16 cellular contexts compared by ENCODE assay signal in genomic region chr2:126307740-126308139, GRCh38.
"Had no signal": no experiment of that assay in that cellular context is flagged by ENCODE, and none has a peak within 500 bp of the region (broad histone marks: within the 10 kb centered on the region; RNA-seq: fewer than 3 reads in every experiment).

No MANE protein-coding gene starts in this region.

- H3K4me3 ChIP-seq: adrenal gland, breast epithelium, left lung, thoracic aorta, upper lobe of left lung had no signal

- H3K27me3 ChIP-seq: adrenal gland, breast epithelium, left lung, upper lobe of left lung had no signal

- ATAC-seq: left lung; naive thymus-derived CD8-positive, alpha-beta T cell had no signal

- H3K9me3 ChIP-seq: adrenal gland, breast epithelium, left lung, thoracic aorta, upper lobe of left lung had no signal

- FAIRE-seq: endothelial cell of umbilical vein had no signal

- H3K4me1 ChIP-seq: adrenal gland, breast epithelium, left lung, upper lobe of left lung had no signal

- H3K27ac ChIP-seq: adrenal gland, breast epithelium, left lung, thoracic aorta, upper lobe of left lung had no signal

- H3K36me3 ChIP-seq: adrenal gland, breast epithelium, left lung, thoracic aorta, upper lobe of left lung had no signal

- DNase-seq: activated gamma-delta T cell treated with Interleukin-2 at 50 U/mL for 16 hours; activated T-cell treated with anti-CD3 and anti-CD28 coated beads, Interleukin-2, amount 50 U/mL, for 1 hour; adrenal gland; effector memory CD4-positive, alpha-beta T cell; hippocampal formation; kidney glomerular epithelial cell; left lung; naive thymus-derived CD8-positive, alpha-beta T cell; retina; stimulated activated CD4-positive, alpha-beta T cell treated with anti-CD3 and anti-CD28 coated beads, Interleukin-2, amount 100 ng/mL, for 48 hours; stimulated activated naive CD4-positive, alpha-beta T cell; T-helper 9 cell; upper lobe of left lung had no signal
